In the genomic region with DNA sequence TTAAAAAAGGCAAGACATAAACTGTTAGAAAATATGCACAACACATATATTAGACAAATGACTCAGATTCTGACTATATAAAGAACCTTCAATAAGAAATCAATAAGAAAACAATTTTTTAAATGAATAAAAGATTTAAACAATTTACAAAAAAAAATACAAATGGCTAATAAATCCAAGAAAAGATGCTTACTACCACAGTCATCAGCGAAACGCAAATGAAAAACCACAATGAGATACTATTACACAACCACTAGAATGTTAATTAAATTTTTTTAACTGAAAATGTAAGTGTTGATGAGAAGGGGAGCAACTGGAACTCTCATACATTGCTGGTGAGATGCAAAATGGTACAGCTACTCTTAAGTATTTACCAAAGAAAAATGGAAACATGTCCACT, we compare ENCODE assay signal across 24 cellular contexts.
"Had no signal": no experiment of that assay in that cellular context is flagged by ENCODE, and none has a peak within 500 bp of the region (broad histone marks: within the 10 kb centered on the region; RNA-seq: fewer than 3 reads in every experiment).

No MANE protein-coding gene starts in this region.

- H3K36me3 ChIP-seq: colonic mucosa, esophagus squamous epithelium, gastrocnemius medialis, left lung, lower lobe of right lung had no signal

- FAIRE-seq: keratinocyte had no signal

- H3K27ac ChIP-seq: colonic mucosa, epithelial cell of prostate, esophagus squamous epithelium, gastrocnemius medialis, heart right ventricle, left lung, lower lobe of right lung had no signal

- H3K4me3 ChIP-seq: colonic mucosa, esophagus squamous epithelium, gastrocnemius medialis, heart right ventricle, left lung, lower lobe of right lung had no signal

- H3K4me1 ChIP-seq: colonic mucosa had no signal

- DNase-seq: colonic mucosa; cortex of kidney; effector CD8-positive, alpha-beta T cell; effector memory CD8-positive, alpha-beta T cell; endodermal cell; erythroblast; esophagus squamous epithelium; foreskin fibroblast; foreskin melanocyte; gastrocnemius medialis; glutamatergic neuron; head of caudate nucleus; heart right ventricle; hippocampal formation; left cardiac atrium; left lung; left ventricle myocardium superior; lower lobe of right lung; mesendoderm; midbrain; naive B cell had no signal

- H3K9me3 ChIP-seq: colonic mucosa, esophagus squamous epithelium, gastrocnemius medialis, left lung, lower lobe of right lung had no signal

- ATAC-seq: effector memory CD8-positive, alpha-beta T cell; esophagus mucosa; gastrocnemius medialis; heart right ventricle; left cardiac atrium; left lung; left ventricle myocardium superior; lower lobe of right lung had no signal

- H3K27me3 ChIP-seq: colonic mucosa, esophagus squamous epithelium, gastrocnemius medialis, heart right ventricle, left lung had no signal
